ENCODE assay signal across 24 cellular contexts in genomic region chr9:138122676-138123075, GRCh38.
A peak's percentile ranks its signal among the peaks of the same experiment; 100 is the strongest.
DNase-seq lines count a peak whose midpoint lies in the region; ATAC-seq, FAIRE-seq and TF ChIP-seq lines count a peak whose summit lies in the region.
"Had no signal": no experiment of that assay in that cellular context is flagged by ENCODE, and none has a peak within 500 bp of the region (broad histone marks: within the 10 kb centered on the region; RNA-seq: fewer than 3 reads in every experiment).

No MANE protein-coding gene starts in this region.

- peak overlapping the region; percentile 21 for H2AFZ ChIP-seq in IMR-90 (replicated peaks; ENCODE audit: low read length, poor library complexity)
- H2AFZ ChIP-seq: GM23338 had no signal

- no peak overlapping the region for H3K27ac ChIP-seq in BLaER1 treated with 17β-estradiol and CSF1 and Interleukin-3, amounts not matched to agents 10 nM and 100 nM
- H3K27ac ChIP-seq in IMR-90 (ENCODE audit: insufficient read depth, low read length) (no peak overlapping the region), kidney (ENCODE audit: low read depth in 2 of 2, low read length in 2 of 2) (no peak overlapping the region)
- no peak overlapping the region for H3K27ac ChIP-seq in effector memory CD4-positive, alpha-beta T cell (ENCODE audit: insufficient read depth, low read length, poor library complexity, severe bottlenecking)
- H3K27ac ChIP-seq: A549 had no signal

- H3K9me1 ChIP-seq in IMR-90 (ENCODE audit: insufficient read depth, low read length), result no peaks in the 10 kb centered on the region

- dilution Hi-C loops in IMR-90 (cut with HindIII; ENCODE audit: low sequenced_read_pairs, unreplicated experiment), result no loop called here

- no peaks in the 10 kb centered on the region for H3K27me3 ChIP-seq in BLaER1 treated with 17β-estradiol and CSF1 and Interleukin-3, amounts not matched to agents 10 nM and 100 nM
- no peaks in the 10 kb centered on the region for H3K27me3 ChIP-seq in IMR-90 (ENCODE audit: control insufficient read depth, insufficient read depth, low read length)
- H3K27me3 ChIP-seq in effector memory CD4-positive, alpha-beta T cell (replicated peaks; ENCODE audit: control insufficient read depth, insufficient read depth, low read length, poor library complexity, severe bottlenecking), result peaks cover 1% of the 10 kb centered on the region
- H3K27me3 ChIP-seq: BE2C had no signal

- peaks cover 0 to 6% (median 4%) of the 10 kb centered on the region in 11 experiments; a peak in 10 of 22 replicates for H3K9me3 ChIP-seq in BLaER1 treated with 17β-estradiol and CSF1 and Interleukin-3, amounts not matched to agents 10 nM and 100 nM (replicated peaks in 1 of 11)
- H3K9me3 ChIP-seq in IMR-90 (ENCODE audit: control insufficient read depth, insufficient read depth, low read length) (peaks cover 47% of the 10 kb centered on the region), kidney (ENCODE audit: control insufficient read depth in 1 of 2, low read length in 2 of 2) (no peaks in the 10 kb centered on the region)
- no peaks in the 10 kb centered on the region for H3K9me3 ChIP-seq in effector memory CD4-positive, alpha-beta T cell (ENCODE audit: control insufficient read depth, low read length)

- no peak for DNase-seq in IMR-90
- DNase-seq in chondrocyte (ENCODE audit: low spot score), result peak; percentile 72
- peak; percentile 36 for DNase-seq in kidney
- no peak for DNase-seq in NCI-H1694 treated with DMSO at 0.1 percent for 48 hours (lab: John Stamatoyannopoulos, UW)
- no peak for DNase-seq in effector memory CD4-positive, alpha-beta T cell
- DNase-seq in erythroblast (lab: John Stamatoyannopoulos, UW), result no peak
- DNase-seq in SK-N-DZ (ENCODE audit: low spot score), result no peak
- DNase-seq: 8988T; ACHN; AML-193; BE2C; C1 segment of cervical spinal cord; Calu3; CD4-positive, alpha-beta memory T cell; COR-L47; DMS53; DMS79 treated with DMSO at 0.1 percent for 48 hours; H9 had no signal

- peak overlapping the region; percentile 50 to 83 (median 69); a peak in 21 of 22 replicates for H3K4me2 ChIP-seq in BLaER1 treated with 17β-estradiol and CSF1 and Interleukin-3, amounts not matched to agents 10 nM and 100 nM
- no peak overlapping the region for H3K4me2 ChIP-seq in IMR-90 (ENCODE audit: low read depth, low read length)
- H3K4me2 ChIP-seq: A549, GM23338 had no signal

- no peak overlapping the region for H4K5ac ChIP-seq in IMR-90 (ENCODE audit: low read depth, low read length)

- H3K79me1 ChIP-seq in IMR-90 (ENCODE audit: low read depth in 1 of 2, low read length in 2 of 2), result no peaks in the 10 kb centered on the region

- H2BK15ac ChIP-seq in IMR-90 (ENCODE audit: low read depth, low read length), result no peak overlapping the region

- H3K27ac Mint-ChIP-seq in chondrocyte (ENCODE audit: unreplicated experiment), result no peak overlapping the region
- H3K27ac Mint-ChIP-seq: GM23338, H9 had no signal

- no peaks in the 10 kb centered on the region for H3K9me3 Mint-ChIP-seq in chondrocyte (ENCODE audit: low read depth)

- peaks cover 2% of the 10 kb centered on the region for H3K27me3 Mint-ChIP-seq in chondrocyte (ENCODE audit: low read depth)

- no peak overlapping the region for H2AK5ac ChIP-seq in IMR-90 (ENCODE audit: low read depth, low read length)

- in situ Hi-C loops in IMR-90 (cut with MboI; ENCODE audit: low sequenced_read_pairs), result no loop called here

- H4K91ac ChIP-seq in IMR-90 (ENCODE audit: insufficient read depth, low read depth, low read length), result no peak overlapping the region

- H2BK20ac ChIP-seq in IMR-90 (ENCODE audit: low read depth, low read length), result no peak overlapping the region

- H3K4ac ChIP-seq in IMR-90 (ENCODE audit: low read depth, low read length), result no peak overlapping the region

- no peak overlapping the region for H3K4me3 Mint-ChIP-seq in chondrocyte (ENCODE audit: unreplicated experiment)
- H3K4me3 Mint-ChIP-seq: CD4-positive, alpha-beta memory T cell; GM23338; H9 had no signal

- no peak overlapping the region for H3K23ac ChIP-seq in IMR-90 (ENCODE audit: low read depth, low read length)

- CTCF ChIA-PET in IMR-90 (lab: Yijun Ruan, JAX), result no interaction called here

- intact Hi-C loops in IMR-90 (cut with micrococcal nuclease) (no loop called here), kidney (cut with DNase I) (no loop called here)

- no peak overlapping the region for H4K8ac ChIP-seq in IMR-90 (ENCODE audit: low read depth in 2 of 2, low read length in 2 of 2)

- H3K4me1 Mint-ChIP-seq in chondrocyte (ENCODE audit: low read depth), result no peaks in the 10 kb centered on the region
- H3K4me1 Mint-ChIP-seq: CD4-positive, alpha-beta memory T cell; GM23338; H9 had no signal

- POLR2A ChIA-PET in IMR-90 (lab: Charles Lee; ENCODE audit: unreplicated experiment), result no interaction called here

- H2AK9ac ChIP-seq in IMR-90 (replicated peaks; ENCODE audit: low read depth, low read length, poor library complexity), result no peak overlapping the region

- H3K36me3 Mint-ChIP-seq in chondrocyte (ENCODE audit: low read depth), result peaks cover 1% of the 10 kb centered on the region
- H3K36me3 Mint-ChIP-seq: CD4-positive, alpha-beta memory T cell had no signal

- no peak for TF ChIP-seq POLR2A in IMR-90 (IDR thresholded peaks at IDR 0.05; ENCODE audit: low read depth, low read length)
- no peak for TF ChIP-seq POLR2A in erythroblast (IDR thresholded peaks at IDR 0.05; ENCODE audit: low read length)

- H2BK120ac ChIP-seq in IMR-90 (ENCODE audit: low read depth, low read length), result no peak overlapping the region

- no peak overlapping the region for H3K18ac ChIP-seq in IMR-90 (ENCODE audit: low read depth, low read length)

- H3K56ac ChIP-seq in IMR-90 (ENCODE audit: extremely low read depth, insufficient read depth, low read length), result no peak overlapping the region

- H4K20me1 ChIP-seq in BLaER1 treated with 17β-estradiol and CSF1 and Interleukin-3, amounts not matched to agents 10 nM and 100 nM, result peaks cover 0 to 6% (median 0%) of the 10 kb centered on the region in 11 experiments; a peak in 3 of 22 replicates
- H4K20me1 ChIP-seq in IMR-90 (ENCODE audit: insufficient read depth, low read length), result no peaks in the 10 kb centered on the region

- TF ChIP-seq CTCF in IMR-90 (conservative IDR thresholded peaks at IDR 0.05; ENCODE audit: low read depth, low read length) (no peak), chondrocyte (IDR thresholded peaks at IDR 0.05) (no peak), kidney (IDR thresholded peaks at IDR 0.05; ENCODE audit: borderline replicate concordance, extremely low read depth, insufficient read depth) (no peak)

- no peak overlapping the region for H2BK5ac ChIP-seq in IMR-90 (ENCODE audit: low read depth, low read length, poor library complexity, severe bottlenecking)

- H3K4me3 ChIP-seq in BLaER1 treated with 17β-estradiol and CSF1 and Interleukin-3, amounts not matched to agents 10 nM and 100 nM, result no peak overlapping the region
- H3K4me3 ChIP-seq in IMR-90 (ENCODE audit: insufficient read depth, low read depth, low read length), result no peak overlapping the region
- no peak overlapping the region for H3K4me3 ChIP-seq in kidney (ENCODE audit: low read length in 2 of 2)
- no peak overlapping the region for H3K4me3 ChIP-seq in effector memory CD4-positive, alpha-beta T cell (ENCODE audit: insufficient read depth, low read depth, low read length, poor library complexity, severe bottlenecking)
- H3K4me3 ChIP-seq: A549, GM12878, GM23338 had no signal

- BruUV-seq in IMR-90 (replicated peaks; lab: Mats Ljungman, UMichigan), result no TSS peak

- H3K14ac ChIP-seq in IMR-90 (replicated peaks; ENCODE audit: low read depth, low read length), result no peak overlapping the region

- TF ChIP-seq RAD21 in IMR-90 (IDR thresholded peaks at IDR 0.05; ENCODE audit: low read length), result no peak

- no peaks in the 10 kb centered on the region for H3K36me3 ChIP-seq in BLaER1 treated with 17β-estradiol and CSF1 and Interleukin-3, amounts not matched to agents 10 nM and 100 nM
- H3K36me3 ChIP-seq in IMR-90 (ENCODE audit: control insufficient read depth, insufficient read depth, low read length) (no peaks in the 10 kb centered on the region), kidney (ENCODE audit: control insufficient read depth in 1 of 2, insufficient read depth in 2 of 2, low read length in 2 of 2) (no peaks in the 10 kb centered on the region)
- H3K36me3 ChIP-seq in effector memory CD4-positive, alpha-beta T cell (ENCODE audit: control insufficient read depth, insufficient read depth, low read length), result no peaks in the 10 kb centered on the region
- H3K36me3 ChIP-seq: BE2C had no signal

- no peak for ATAC-seq in IMR-90 (ENCODE audit: low read depth)
- ATAC-seq: A549, GM12878, GM23338, HCT116 had no signal

- 77% methylated on average over 11 of the region's 13 CpGs; no CpG with 5 or more reads in 1 of the 2 experiments for WGBS in IMR-90 (ENCODE audit: extremely low coverage in 2 of 2, insufficient read length in 1 of 2), 2 experiments

- no peak overlapping the region for H3K9ac ChIP-seq in BLaER1 treated with 17β-estradiol and CSF1 and Interleukin-3, amounts not matched to agents 10 nM and 100 nM
- H3K9ac ChIP-seq in IMR-90 (ENCODE audit: low read depth, low read length), result no peak overlapping the region
- no peak overlapping the region for H3K9ac ChIP-seq in kidney (ENCODE audit: low read length in 2 of 2)

- FAIRE-seq in kidney (lab: Jason Lieb, UNC), result no peak
- FAIRE-seq: A549, GM12878, GM18507 had no signal

- H3K4me1 ChIP-seq in BLaER1 treated with 17β-estradiol and CSF1 and Interleukin-3, amounts not matched to agents 10 nM and 100 nM, result peaks cover 35 to 44% (median 40%) of the 10 kb centered on the region in 10 experiments
- H3K4me1 ChIP-seq in IMR-90 (ENCODE audit: control insufficient read depth, insufficient read depth, low read length) (no peaks in the 10 kb centered on the region), kidney (ENCODE audit: control insufficient read depth in 1 of 2, insufficient read depth in 1 of 2, low read depth in 1 of 2, low read length in 2 of 2) (no peaks in the 10 kb centered on the region)
- no peaks in the 10 kb centered on the region for H3K4me1 ChIP-seq in effector memory CD4-positive, alpha-beta T cell (ENCODE audit: control insufficient read depth, insufficient read depth, low read length, poor library complexity, severe bottlenecking)
- H3K4me1 ChIP-seq: A549, BE2C had no signal

TF ChIP-seq in IMR-90, 13 proteins besides CTCF, POLR2A, EP300 and RAD21:
- TF ChIP-seq MXI1 (IDR thresholded peaks at IDR 0.05; ENCODE audit: borderline replicate concordance, low read depth, low read length) (no peak), BHLHE40 (IDR thresholded peaks at IDR 0.05; ENCODE audit: low read depth, low read length) (no peak), MAFK (IDR thresholded peaks at IDR 0.05; ENCODE audit: low read depth, low read length) (no peak), SMC3 (IDR thresholded peaks at IDR 0.05; ENCODE audit: low read depth, low read length) (no peak), RFX5 (IDR thresholded peaks at IDR 0.05; ENCODE audit: low read depth, low read length) (no peak)

Comparison
In these comparisons a context has a peak if more than half of its experiments do, and no peak if none do; other contexts are left out.
1. DNase-seq: peak in chondrocyte (single experiment) and kidney (single experiment); none in IMR-90 (single experiment), NCI-H1694 treated with DMSO at 0.1 percent for 48 hours (single experiment), effector memory CD4-positive, alpha-beta T cell (0 of 3), erythroblast (0 of 2) and SK-N-DZ (single experiment).